Comparison of ENCODE assay signal across 15 cellular contexts in the genomic region with DNA sequence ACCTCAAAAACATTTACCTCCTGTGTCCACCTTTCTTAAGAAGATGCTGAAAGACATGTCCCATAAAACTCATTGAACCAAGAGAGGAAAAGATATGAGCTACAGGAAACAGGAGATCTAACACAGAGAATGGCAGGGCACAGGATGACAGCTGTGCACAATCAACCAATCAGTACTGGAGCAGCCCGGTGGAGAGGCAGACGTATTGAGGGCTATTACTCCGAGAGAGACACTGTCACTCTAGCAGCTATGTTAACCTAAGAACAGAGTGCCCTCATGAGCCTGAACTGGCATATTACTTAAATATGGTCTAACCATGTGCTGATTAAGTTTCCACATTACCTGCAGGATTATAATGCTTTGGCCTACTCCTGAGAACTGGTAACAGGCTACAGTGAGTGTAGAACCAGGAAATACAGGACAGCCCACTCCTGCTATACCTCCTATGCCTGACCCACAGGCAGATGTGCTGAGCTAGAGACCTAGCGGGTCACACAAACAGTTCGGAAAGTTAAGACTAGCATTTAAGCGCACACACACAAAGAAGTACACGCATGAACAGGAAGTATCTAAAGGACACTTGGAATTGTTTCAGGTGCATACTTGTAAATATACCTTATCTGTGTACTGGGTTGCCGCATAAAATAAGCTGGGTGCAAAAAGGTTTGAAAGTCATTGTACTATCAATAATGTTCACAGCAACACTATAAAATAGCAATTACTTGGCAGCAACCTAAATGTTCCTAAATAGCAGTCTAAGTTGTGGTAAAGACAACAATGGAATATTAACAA. TPM values are rescaled to one million over a fixed set of nuclear protein-coding genes. Genes with fewer than 3 reads are reported as not detected.
DNase-seq lines count a peak whose midpoint lies in the region; ATAC-seq, FAIRE-seq and TF ChIP-seq lines count a peak whose summit lies in the region.
"Had no signal": no experiment of that assay in that cellular context is flagged by ENCODE, and none has a peak within 500 bp of the region (broad histone marks: within the 10 kb centered on the region; RNA-seq: fewer than 3 reads in every experiment).

No MANE protein-coding gene starts in this region.

- peaks cover 49% of the 10 kb centered on the region for H3K36me3 Mint-ChIP-seq in activated CD4-positive, alpha-beta T cell treated with anti-CD3 and anti-CD28 coated beads, Interleukin-2, amount 10 ng/mL, durations not matched to agents 24 days and 14 days (ENCODE audit: low read depth)
- H3K36me3 Mint-ChIP-seq in activated naive CD8-positive, alpha-beta T cell treated with anti-CD3 and anti-CD28 coated beads, Interleukin-2, amount 50 U/mL, for 24 hours (ENCODE audit: low read depth) = peaks cover 42% of the 10 kb centered on the region

- peaks cover 92% of the 10 kb centered on the region for H3K36me3 ChIP-seq in neutrophil

- no peak for ATAC-seq in activated naive CD8-positive, alpha-beta T cell treated with anti-CD3 and anti-CD28 coated beads, Interleukin-2, amount 50 U/mL, for 24 hours
- ATAC-seq in HG03108 (IDR thresholded peaks at IDR 0.05; ENCODE audit: unreplicated experiment) = no peak
- ATAC-seq in HG03135 (IDR thresholded peaks at IDR 0.05; ENCODE audit: unreplicated experiment) = no peak

- no peaks in the 10 kb centered on the region for H3K27me3 Mint-ChIP-seq in activated CD4-positive, alpha-beta T cell treated with anti-CD3 and anti-CD28 coated beads, Interleukin-2, amount 10 ng/mL, durations not matched to agents 24 days and 14 days
- H3K27me3 Mint-ChIP-seq in activated naive CD8-positive, alpha-beta T cell treated with anti-CD3 and anti-CD28 coated beads, Interleukin-2, amount 50 U/mL, for 24 hours = no peaks in the 10 kb centered on the region

- no peak overlapping the region for H3K4me3 ChIP-seq in neutrophil (ENCODE audit: low read depth in 1 of 2, low read length in 1 of 2)
- H3K4me3 ChIP-seq: GM23248 had no signal

- no peak for DNase-seq in activated CD4-positive, alpha-beta T cell treated with anti-CD3 and anti-CD28 coated beads, Interleukin-2, amount 10 ng/mL, durations not matched to agents 24 days and 14 days
- DNase-seq in activated CD4-positive, alpha-beta T cell treated with anti-CD3 and anti-CD28 coated beads for 48 hours = no peak
- no peak for DNase-seq in HTR-8/SVneo (ENCODE audit: insufficient read length, low spot score)
- DNase-seq in activated naive CD8-positive, alpha-beta T cell treated with anti-CD3 and anti-CD28 coated beads, Interleukin-2, amount 50 U/mL, for 24 hours = no peak
- no peak for DNase-seq in hippocampal formation (lab: John Stamatoyannopoulos, UW)
- DNase-seq: activated CD4-positive, CD25-positive, alpha-beta regulatory T cell; activated CD8-positive, alpha-beta memory T cell treated with anti-CD3 and anti-CD28 coated beads, Interleukin-2, amount 50 U/mL, for 48 hours; DMS79 treated with DMSO at 0.1 percent for 48 hours; NCI-H2107; stimulated activated naive CD4-positive, alpha-beta T cell treated with Interleukin-2 at 50 U/mL for 16 hours had no signal

- H3K27me3 ChIP-seq in neutrophil = no peaks in the 10 kb centered on the region

- H3K27ac ChIP-seq in neutrophil = peak overlapping the region; percentile 14
- H3K27ac ChIP-seq: epithelial cell of prostate, GM23248 had no signal

- FAIRE-seq in HTR-8/SVneo (lab: Jason Lieb, UNC) = peak; percentile 33

- H3K4me3 Mint-ChIP-seq in activated CD4-positive, alpha-beta T cell treated with anti-CD3 and anti-CD28 coated beads, Interleukin-2, amount 10 ng/mL, durations not matched to agents 24 days and 14 days = no peak overlapping the region
- H3K4me3 Mint-ChIP-seq in activated naive CD8-positive, alpha-beta T cell treated with anti-CD3 and anti-CD28 coated beads, Interleukin-2, amount 50 U/mL, for 24 hours = no peak overlapping the region

- H3K4me1 Mint-ChIP-seq in activated CD4-positive, alpha-beta T cell treated with anti-CD3 and anti-CD28 coated beads, Interleukin-2, amount 10 ng/mL, durations not matched to agents 24 days and 14 days = peaks cover 14% of the 10 kb centered on the region
- peaks cover 12% of the 10 kb centered on the region for H3K4me1 Mint-ChIP-seq in activated naive CD8-positive, alpha-beta T cell treated with anti-CD3 and anti-CD28 coated beads, Interleukin-2, amount 50 U/mL, for 24 hours

- no peak for TF ChIP-seq CTCF in neutrophil (IDR thresholded peaks at IDR 0.05)

- H3K9me3 Mint-ChIP-seq in activated CD4-positive, alpha-beta T cell treated with anti-CD3 and anti-CD28 coated beads, Interleukin-2, amount 10 ng/mL, durations not matched to agents 24 days and 14 days = no peaks in the 10 kb centered on the region
- no peaks in the 10 kb centered on the region for H3K9me3 Mint-ChIP-seq in activated naive CD8-positive, alpha-beta T cell treated with anti-CD3 and anti-CD28 coated beads, Interleukin-2, amount 50 U/mL, for 24 hours

- peak overlapping the region; percentile 45 for H3K27ac Mint-ChIP-seq in activated CD4-positive, alpha-beta T cell treated with anti-CD3 and anti-CD28 coated beads, Interleukin-2, amount 10 ng/mL, durations not matched to agents 24 days and 14 days
- H3K27ac Mint-ChIP-seq in activated naive CD8-positive, alpha-beta T cell treated with anti-CD3 and anti-CD28 coated beads, Interleukin-2, amount 50 U/mL, for 24 hours = peak overlapping the region; percentile 71

- no peaks in the 10 kb centered on the region for H3K9me3 ChIP-seq in neutrophil

- H3K4me1 ChIP-seq in neutrophil (ENCODE audit: control insufficient read depth in 1 of 2, insufficient read depth in 1 of 2, low read depth in 1 of 2, low read length in 1 of 2) = no peaks in the 10 kb centered on the region

- intact Hi-C loops in activated CD4-positive, alpha-beta T cell treated with anti-CD3 and anti-CD28 coated beads, Interleukin-2, amount 10 ng/mL, durations not matched to agents 24 days and 14 days (cut with micrococcal nuclease) = no loop called here

RNA-seq across cellular contexts. Expression of gene GPCPD1, which starts 59.9 kb away (rescaled TPM):
- total RNA-seq in activated CD4-positive, alpha-beta T cell treated with anti-CD3 and anti-CD28 coated beads, Interleukin-2, amount 10 ng/mL, durations not matched to agents 24 days and 14 days = 34.8 and 37.7 TPM in 2 replicates
